15 cellular contexts compared by ENCODE assay signal in the genomic region with DNA sequence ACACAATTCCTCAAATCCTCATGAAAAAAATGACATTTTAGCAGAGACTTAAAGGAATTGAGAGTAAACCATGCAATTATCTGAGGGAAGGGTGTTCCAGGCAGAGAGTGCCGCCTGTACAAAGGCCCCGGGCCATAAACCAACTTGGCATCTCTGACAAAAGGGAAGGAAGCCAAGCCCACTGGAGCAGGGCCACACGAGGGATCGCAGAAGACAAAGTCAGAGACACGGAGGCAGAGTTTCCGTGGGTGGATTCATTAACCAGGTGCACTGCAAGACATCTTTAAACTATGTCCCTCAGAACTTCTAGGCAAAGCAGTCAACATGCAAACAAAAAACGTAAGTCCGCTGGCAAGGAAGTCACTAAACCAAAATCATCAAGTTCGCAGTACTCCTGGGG.
A peak's percentile ranks its signal among the peaks of the same experiment; 100 is the strongest.
DNase-seq lines count a peak whose midpoint lies in the region; ATAC-seq and TF ChIP-seq lines count a peak whose summit lies in the region.
"Had no signal": no experiment of that assay in that cellular context is flagged by ENCODE, and none has a peak within 500 bp of the region (broad histone marks: within the 10 kb centered on the region; RNA-seq: fewer than 3 reads in every experiment).

No MANE protein-coding gene starts in this region.

- H3K4me3 ChIP-seq in tibial artery = no peak overlapping the region
- H3K4me3 ChIP-seq: spleen, upper lobe of left lung had no signal

- peaks cover 9% of the 10 kb centered on the region for H3K9me3 Mint-ChIP-seq in T-helper 1 cell treated with Interleukin-12 subunit alpha and Interleukin-12 subunit beta and Interleukin-4 antibody, amounts not matched to agents 30 μg/mL and 1 μg/mL, for 36 hours
- H3K9me3 Mint-ChIP-seq in natural killer cell = peaks cover 0 to 3% of the 10 kb centered on the region in 2 donors

- H3K4me1 ChIP-seq in tibial artery = no peaks in the 10 kb centered on the region

- ATAC-seq in GM19395 (IDR thresholded peaks at IDR 0.05; ENCODE audit: unreplicated experiment) (peak; percentile 43), natural killer cell (no peak)

- H3K4me3 Mint-ChIP-seq in T-helper 1 cell treated with Interleukin-12 subunit alpha and Interleukin-12 subunit beta and Interleukin-4 antibody, amounts not matched to agents 30 μg/mL and 1 μg/mL, for 36 hours = no peak overlapping the region
- H3K4me3 Mint-ChIP-seq in natural killer cell = peak overlapping the region; percentile 73
- H3K4me3 Mint-ChIP-seq: T-helper 2 cell treated with Interferon-gamma antibody and Interleukin-4, amounts not matched to agents 5 μg/mL and 100 μg/mL, for 36 hours had no signal

- H3K36me3 Mint-ChIP-seq in T-helper 1 cell treated with Interleukin-12 subunit alpha and Interleukin-12 subunit beta and Interleukin-4 antibody, amounts not matched to agents 30 μg/mL and 1 μg/mL, for 36 hours (ENCODE audit: low read depth) = peaks cover 34% of the 10 kb centered on the region
- H3K36me3 Mint-ChIP-seq in natural killer cell = no peaks in the 10 kb centered on the region

- no peaks in the 10 kb centered on the region for H3K27me3 Mint-ChIP-seq in T-helper 1 cell treated with Interleukin-12 subunit alpha and Interleukin-12 subunit beta and Interleukin-4 antibody, amounts not matched to agents 30 μg/mL and 1 μg/mL, for 36 hours (ENCODE audit: low read depth)
- no peaks in the 10 kb centered on the region for H3K27me3 Mint-ChIP-seq in natural killer cell (ENCODE audit: low read depth in 2 of 2)

- H3K9me3 ChIP-seq in tibial artery = no peaks in the 10 kb centered on the region
- H3K9me3 ChIP-seq: gastrocnemius medialis, neutrophil, upper lobe of left lung had no signal

- DNase-seq in T-helper 1 cell (no peak), astrocyte of the hippocampus (ENCODE audit: low read depth, low spot score) (peak; percentile 29), natural killer cell (no peak), tibial artery (no peak), NOMO-1 (lab: John Stamatoyannopoulos, UW; ENCODE audit: unreplicated experiment in 2 of 2) (no peak), AML-193 (lab: John Stamatoyannopoulos, UW) (no peak)
- DNase-seq: effector CD8-positive, alpha-beta T cell; kidney glomerular epithelial cell; spleen; upper lobe of left lung had no signal

- no peak overlapping the region for H3K27ac ChIP-seq in tibial artery
- H3K27ac ChIP-seq: gastrocnemius medialis, neutrophil, upper lobe of left lung had no signal

- peak overlapping the region; percentile 32 for H3K27ac Mint-ChIP-seq in T-helper 1 cell treated with Interleukin-12 subunit alpha and Interleukin-12 subunit beta and Interleukin-4 antibody, amounts not matched to agents 30 μg/mL and 1 μg/mL, for 36 hours
- peak overlapping the region; percentile 28 to 44 for H3K27ac Mint-ChIP-seq in natural killer cell
- H3K27ac Mint-ChIP-seq: T-helper 2 cell treated with Interferon-gamma antibody and Interleukin-4, amounts not matched to agents 5 μg/mL and 100 μg/mL, for 36 hours had no signal

- intact Hi-C loops in natural killer cell (cut with micrococcal nuclease) (loop anchor here (5.0 kb wide), 2 partner anchors 47 to 62 kb away; no protein-coding TSS in a partner anchor), tibial artery (cut with DNase I; ENCODE audit: low total_unique reads) (no loop called here)

- no peaks in the 10 kb centered on the region for H3K27me3 ChIP-seq in tibial artery
- H3K27me3 ChIP-seq: gastrocnemius medialis, neutrophil, spleen, upper lobe of left lung had no signal

- H3K36me3 ChIP-seq in tibial artery = no peaks in the 10 kb centered on the region
- H3K36me3 ChIP-seq: gastrocnemius medialis, neutrophil, upper lobe of left lung had no signal

- no peak for TF ChIP-seq CTCF in natural killer cell (IDR thresholded peaks at IDR 0.05)
- TF ChIP-seq CTCF in tibial artery (IDR thresholded peaks at IDR 0.05) = no peak

- peaks cover 47% of the 10 kb centered on the region for H3K4me1 Mint-ChIP-seq in T-helper 1 cell treated with Interleukin-12 subunit alpha and Interleukin-12 subunit beta and Interleukin-4 antibody, amounts not matched to agents 30 μg/mL and 1 μg/mL, for 36 hours (ENCODE audit: low read depth)
- H3K4me1 Mint-ChIP-seq in natural killer cell = peaks cover 55 to 62% of the 10 kb centered on the region in 2 donors
